Comparison of ENCODE assay signal across 22 cellular contexts in genomic region chr20:33864324-33864963, GRCh38.
"Had no signal": no experiment of that assay in that cellular context is flagged by ENCODE, and none has a peak within 500 bp of the region (broad histone marks: within the 10 kb centered on the region; RNA-seq: fewer than 3 reads in every experiment).

No MANE protein-coding gene starts in this region.

- ATAC-seq: activated T-cell treated with anti-CD3 and anti-CD28 coated beads, Interleukin-2, amount 50 U/mL, for 4 hours; body of pancreas; heart left ventricle; sciatic nerve; stimulated activated effector memory CD8-positive, alpha-beta T cell treated with anti-CD3 and anti-CD28 coated beads, Interleukin-12 subunit alpha, Interleukin-12 subunit beta, amount 100 ng/mL, for 72 hours; stimulated activated naive CD8-positive, alpha-beta T cell treated with anti-CD3 and anti-CD28 coated beads, Interleukin-15, amount 100 ng/mL, for 72 hours had no signal

- H3K27ac Mint-ChIP-seq: activated B cell treated with CpG ODN at 0.5 μM for 24 hours; activated T-helper 2 cell treated with anti-CD3 and anti-CD28 coated beads, Interferon-gamma antibody, Interleukin-2, Interleukin-4, amounts not matched to agents 10 μg/mL and 5 μg/mL and 100 μg/mL, durations not matched to agents 14 hours and 24 hours and 36 hours; memory B cell; stimulated activated effector memory CD8-positive, alpha-beta T cell treated with anti-CD3 and anti-CD28 coated beads, Interleukin-12 subunit alpha, Interleukin-12 subunit beta, amount 100 ng/mL, for 72 hours had no signal

- H3K36me3 Mint-ChIP-seq: memory B cell; stimulated activated effector memory CD8-positive, alpha-beta T cell treated with anti-CD3 and anti-CD28 coated beads, Interleukin-12 subunit alpha, Interleukin-12 subunit beta, amount 100 ng/mL, for 72 hours had no signal

- H3K4me3 Mint-ChIP-seq: activated B cell treated with CpG ODN at 0.5 μM for 24 hours; activated T-cell treated with anti-CD3 and anti-CD28 coated beads, Interleukin-2, amount 50 U/mL, for 4 hours; memory B cell; stimulated activated effector memory CD8-positive, alpha-beta T cell treated with anti-CD3 and anti-CD28 coated beads, Interleukin-12 subunit alpha, Interleukin-12 subunit beta, amount 100 ng/mL, for 72 hours; stimulated activated naive CD8-positive, alpha-beta T cell treated with anti-CD3 and anti-CD28 coated beads, Interleukin-15, amount 100 ng/mL, for 72 hours had no signal

- FAIRE-seq: endometrium, islet of Langerhans, small intestine had no signal

- H3K27me3 Mint-ChIP-seq: activated B cell treated with CpG ODN at 0.5 μM for 24 hours; memory B cell; stimulated activated naive CD8-positive, alpha-beta T cell treated with anti-CD3 and anti-CD28 coated beads, Interleukin-15, amount 100 ng/mL, for 72 hours had no signal

- H3K27me3 ChIP-seq: body of pancreas, cardiac muscle cell, heart left ventricle, tibial artery had no signal

- H3K4me3 ChIP-seq: body of pancreas, cardiac muscle cell, heart left ventricle, tibial artery had no signal

- DNase-seq: activated B cell treated with CpG ODN at 0.5 μM for 24 hours; activated CD4-positive, alpha-beta T cell treated with anti-CD3 and anti-CD28 coated beads for 4 hours; activated CD4-positive, alpha-beta T cell treated with anti-CD3 and anti-CD28 coated beads, Interleukin-2, amount 50 U/mL, for 48 hours; activated CD8-positive, alpha-beta memory T cell treated with anti-CD3 and anti-CD28 coated beads, Interleukin-2, amount 50 U/mL, for 48 hours; activated naive CD4-positive, alpha-beta T cell treated with Interleukin-2 at 50 U/mL for 16 hours; activated T-cell treated with anti-CD3 and anti-CD28 coated beads, Interleukin-2, amount 50 U/mL, for 4 hours; anterior cingulate cortex; heart left ventricle; occipital lobe; small intestine; stimulated activated CD4-positive, alpha-beta T cell treated with anti-CD3 and anti-CD28 coated beads, Interleukin-2, amount 100 ng/mL, for 24 hours; stimulated activated naive CD8-positive, alpha-beta T cell treated with anti-CD3 and anti-CD28 coated beads, Interleukin-15, amount 100 ng/mL, for 72 hours; T1000; tibial artery had no signal

- H3K9me3 ChIP-seq: body of pancreas, heart left ventricle, tibial artery had no signal

- H3K27ac ChIP-seq: body of pancreas, cardiac muscle cell, heart left ventricle, tibial artery had no signal

- H3K36me3 ChIP-seq: cardiac muscle cell, heart left ventricle, tibial artery had no signal

- H3K9me3 Mint-ChIP-seq: activated B cell treated with CpG ODN at 0.5 μM for 24 hours; activated T-cell treated with anti-CD3 and anti-CD28 coated beads, Interleukin-2, amount 50 U/mL, for 4 hours; activated T-helper 2 cell treated with anti-CD3 and anti-CD28 coated beads, Interferon-gamma antibody, Interleukin-2, Interleukin-4, amounts not matched to agents 10 μg/mL and 5 μg/mL and 100 μg/mL, durations not matched to agents 14 hours and 24 hours and 36 hours; memory B cell; stimulated activated effector memory CD8-positive, alpha-beta T cell treated with anti-CD3 and anti-CD28 coated beads, Interleukin-12 subunit alpha, Interleukin-12 subunit beta, amount 100 ng/mL, for 72 hours; stimulated activated naive CD8-positive, alpha-beta T cell treated with anti-CD3 and anti-CD28 coated beads, Interleukin-15, amount 100 ng/mL, for 72 hours had no signal
